9 cellular contexts compared by ENCODE assay signal in genomic region chr5:43231977-43232376, GRCh38. TPM values are rescaled to one million over a fixed set of nuclear protein-coding genes. Genes with fewer than 3 reads are reported as not detected.
DNase-seq lines count a peak whose midpoint lies in the region; ATAC-seq, FAIRE-seq and TF ChIP-seq lines count a peak whose summit lies in the region.
"Had no signal": no experiment of that assay in that cellular context is flagged by ENCODE, and none has a peak within 500 bp of the region (broad histone marks: within the 10 kb centered on the region; RNA-seq: fewer than 3 reads in every experiment).

No MANE protein-coding gene starts in this region.

- POLR2A ChIA-PET in GM10248 (lab: Yijun Ruan, JAX): no interaction called here

- TF ChIP-seq EP300 in gastroesophageal sphincter (IDR thresholded peaks at IDR 0.05): no peak

- 40 to 100% methylated on average over 1 of the region's 3 CpGs for WGBS in gastroesophageal sphincter (ENCODE audit: low coverage in 1 of 2), 2 donors

- no peak for TF ChIP-seq POLR2A in gastroesophageal sphincter (IDR thresholded peaks at IDR 0.05)

- no peak for ATAC-seq in gastroesophageal sphincter
- ATAC-seq in GM18867 (IDR thresholded peaks at IDR 0.05; ENCODE audit: unreplicated experiment): no peak
- no peak for ATAC-seq in HG03457 (IDR thresholded peaks at IDR 0.05; ENCODE audit: unreplicated experiment)

- FAIRE-seq in D721Med (lab: Jason Lieb, UNC): no peak

- no peaks in the 10 kb centered on the region for H3K27me3 ChIP-seq in gastroesophageal sphincter
- H3K27me3 ChIP-seq: esophagus muscularis mucosa had no signal

- CTCF ChIA-PET in GM10248 (lab: Yijun Ruan, JAX): interaction anchor here (1.2 to 2.2 kb wide), 5 partner anchors 20 to 158 kb away, joined by 3 to 9 read pairs (median 6); no protein-coding TSS in a partner anchor

- DNase-seq in Ammon's horn (ENCODE audit: low spot score): peak; percentile 4
- no peak for DNase-seq in GM10248 (ENCODE audit: extremely low spot score)
- DNase-seq in NCI-H69 (lab: John Stamatoyannopoulos, UW): peak; percentile 55
- peak; percentile 21 for DNase-seq in glomerular visceral epithelial cell (ENCODE audit: extremely low spot score)
- no peak for DNase-seq in D721Med (ENCODE audit: insufficient read length, low spot score)

- H3K4me3 ChIP-seq in gastroesophageal sphincter: no peak overlapping the region
- H3K4me3 ChIP-seq: esophagus muscularis mucosa had no signal

- H3K4me1 ChIP-seq in gastroesophageal sphincter: no peaks in the 10 kb centered on the region
- H3K4me1 ChIP-seq: esophagus muscularis mucosa had no signal

- no peak overlapping the region for H3K27ac ChIP-seq in gastroesophageal sphincter
- H3K27ac ChIP-seq: esophagus muscularis mucosa had no signal

- no peaks in the 10 kb centered on the region for H3K9me3 ChIP-seq in gastroesophageal sphincter
- H3K9me3 ChIP-seq: esophagus muscularis mucosa had no signal

- TF ChIP-seq CTCF in GM10248 (IDR thresholded peaks at IDR 0.05; ENCODE audit: control extremely low read depth, extremely low read depth, low read depth, missing control alignments) (peak; percentile 24), gastroesophageal sphincter (IDR thresholded peaks at IDR 0.05) (no peak), D721Med (IDR thresholded peaks at IDR 0.05; ENCODE audit: insufficient read depth, missing control alignments) (no peak)

- H3K36me3 ChIP-seq in gastroesophageal sphincter: no peaks in the 10 kb centered on the region
- H3K36me3 ChIP-seq: esophagus muscularis mucosa had no signal

RNA-seq across cellular contexts. Expression of gene NIM1K, which starts 40.0 kb away (rescaled TPM):
- 1 to 10 TPM in 2 of 4 donors, under 1 TPM in 2; 0.94 to 1.9 (median 1.2) TPM for total RNA-seq in gastroesophageal sphincter

Comparison
In these comparisons a context has a peak if more than half of its experiments do, and no peak if none do; other contexts are left out.
1. DNase-seq: peak in Ammon's horn (single experiment), NCI-H69 (single experiment) and glomerular visceral epithelial cell (single experiment); none in GM10248 (single experiment) and D721Med (single experiment).